Comparison of ENCODE assay signal across 21 cellular contexts in genomic region chr4:72352746-72353145, GRCh38.
DNase-seq lines count a peak whose midpoint lies in the region; ATAC-seq lines count a peak whose summit lies in the region.
"Had no signal": no experiment of that assay in that cellular context is flagged by ENCODE, and none has a peak within 500 bp of the region (broad histone marks: within the 10 kb centered on the region; RNA-seq: fewer than 3 reads in every experiment).

No MANE protein-coding gene starts in this region.

- H3K36me3 Mint-ChIP-seq in activated naive CD8-positive, alpha-beta T cell treated with anti-CD3 and anti-CD28 coated beads, Interleukin-2, amount 50 U/mL, for 24 hours (ENCODE audit: low read depth), result no peaks in the 10 kb centered on the region
- H3K36me3 Mint-ChIP-seq: activated naive CD8-positive, alpha-beta T cell treated with anti-CD3 and anti-CD28 coated beads, Interleukin-2, amount 10 ng/mL, durations not matched to agents 7 days and 5 days; stimulated activated effector memory CD8-positive, alpha-beta T cell treated with anti-CD3 and anti-CD28 coated beads, Interleukin-12 subunit alpha, Interleukin-12 subunit beta, amount 100 ng/mL, for 72 hours had no signal

- DNase-seq in ELR (ENCODE audit: low read depth), result peak; percentile 9
- DNase-seq in RPMI7951 (ENCODE audit: low read depth), result peak; percentile 33
- peak; percentile 83 for DNase-seq in fibroblast of gingiva (ENCODE audit: low read depth)
- DNase-seq in renal cortical epithelial cell (ENCODE audit: low read depth), result peak; percentile 45
- no peak for DNase-seq in substantia nigra (lab: John Stamatoyannopoulos, UW)
- DNase-seq in activated naive CD8-positive, alpha-beta T cell treated with anti-CD3 and anti-CD28 coated beads, Interleukin-2, amount 50 U/mL, for 24 hours, result no peak
- DNase-seq: activated B cell treated with CpG ODN at 0.5 μM for 24 hours; activated CD4-positive, alpha-beta T cell treated with anti-CD3 and anti-CD28 coated beads, Interleukin-2, amount 50 U/mL, for 4 hours; activated CD8-positive, alpha-beta memory T cell treated with anti-CD3 and anti-CD28 coated beads, Interleukin-2, amount 50 U/mL, for 48 hours; activated naive CD8-positive, alpha-beta T cell treated with anti-CD3 and anti-CD28 coated beads, Interleukin-2, amount 10 ng/mL, durations not matched to agents 7 days and 5 days; brain microvascular endothelial cell; NCI-H524; stimulated activated CD4-positive, alpha-beta T cell treated with anti-CD3 and anti-CD28 coated beads, Interleukin-2, amount 100 ng/mL, for 24 hours; T1000 had no signal

- no peak overlapping the region for H3K27ac ChIP-seq in substantia nigra (ENCODE audit: low read depth, low read length, poor library complexity, severe bottlenecking)
- H3K27ac ChIP-seq: brain microvascular endothelial cell, coronary artery, HL-60, skin epidermis, vagina had no signal

- ATAC-seq in HG02885 (IDR thresholded peaks at IDR 0.05; ENCODE audit: poor library complexity, unreplicated experiment), result no peak
- no peak for ATAC-seq in activated naive CD8-positive, alpha-beta T cell treated with anti-CD3 and anti-CD28 coated beads, Interleukin-2, amount 50 U/mL, for 24 hours
- ATAC-seq: HepG2; stimulated activated effector memory CD8-positive, alpha-beta T cell treated with anti-CD3 and anti-CD28 coated beads, Interleukin-12 subunit alpha, Interleukin-12 subunit beta, amount 100 ng/mL, for 72 hours had no signal

- no peak overlapping the region for H3K4me3 Mint-ChIP-seq in activated naive CD8-positive, alpha-beta T cell treated with anti-CD3 and anti-CD28 coated beads, Interleukin-2, amount 50 U/mL, for 24 hours
- H3K4me3 Mint-ChIP-seq: activated B cell treated with CpG ODN at 0.5 μM for 24 hours; activated naive CD8-positive, alpha-beta T cell treated with anti-CD3 and anti-CD28 coated beads, Interleukin-2, amount 10 ng/mL, durations not matched to agents 7 days and 5 days; stimulated activated effector memory CD8-positive, alpha-beta T cell treated with anti-CD3 and anti-CD28 coated beads, Interleukin-12 subunit alpha, Interleukin-12 subunit beta, amount 100 ng/mL, for 72 hours had no signal

- H3K9me3 Mint-ChIP-seq in activated naive CD8-positive, alpha-beta T cell treated with anti-CD3 and anti-CD28 coated beads, Interleukin-2, amount 50 U/mL, for 24 hours, result no peaks in the 10 kb centered on the region
- H3K9me3 Mint-ChIP-seq: activated B cell treated with CpG ODN at 0.5 μM for 24 hours; activated naive CD8-positive, alpha-beta T cell treated with anti-CD3 and anti-CD28 coated beads, Interleukin-2, amount 10 ng/mL, durations not matched to agents 7 days and 5 days had no signal

- H3K4me1 Mint-ChIP-seq in activated naive CD8-positive, alpha-beta T cell treated with anti-CD3 and anti-CD28 coated beads, Interleukin-2, amount 50 U/mL, for 24 hours, result no peaks in the 10 kb centered on the region
- H3K4me1 Mint-ChIP-seq: activated B cell treated with CpG ODN at 0.5 μM for 24 hours; activated naive CD8-positive, alpha-beta T cell treated with anti-CD3 and anti-CD28 coated beads, Interleukin-2, amount 10 ng/mL, durations not matched to agents 7 days and 5 days; stimulated activated effector memory CD8-positive, alpha-beta T cell treated with anti-CD3 and anti-CD28 coated beads, Interleukin-12 subunit alpha, Interleukin-12 subunit beta, amount 100 ng/mL, for 72 hours had no signal

- H3K27me3 Mint-ChIP-seq in activated naive CD8-positive, alpha-beta T cell treated with anti-CD3 and anti-CD28 coated beads, Interleukin-2, amount 50 U/mL, for 24 hours, result peaks cover 2% of the 10 kb centered on the region
- H3K27me3 Mint-ChIP-seq: activated B cell treated with CpG ODN at 0.5 μM for 24 hours; activated naive CD8-positive, alpha-beta T cell treated with anti-CD3 and anti-CD28 coated beads, Interleukin-2, amount 10 ng/mL, durations not matched to agents 7 days and 5 days had no signal

- H3K27ac Mint-ChIP-seq in activated naive CD8-positive, alpha-beta T cell treated with anti-CD3 and anti-CD28 coated beads, Interleukin-2, amount 50 U/mL, for 24 hours, result no peak overlapping the region
- H3K27ac Mint-ChIP-seq: activated B cell treated with CpG ODN at 0.5 μM for 24 hours; activated naive CD8-positive, alpha-beta T cell treated with anti-CD3 and anti-CD28 coated beads, Interleukin-2, amount 10 ng/mL, durations not matched to agents 7 days and 5 days; stimulated activated effector memory CD8-positive, alpha-beta T cell treated with anti-CD3 and anti-CD28 coated beads, Interleukin-12 subunit alpha, Interleukin-12 subunit beta, amount 100 ng/mL, for 72 hours had no signal

Comparison
In these comparisons a context has a peak if more than half of its experiments do, and no peak if none do; other contexts are left out.
1. DNase-seq: peak in ELR (single experiment), RPMI7951 (single experiment), fibroblast of gingiva (single experiment) and renal cortical epithelial cell (single experiment); none in substantia nigra (0 of 49) and activated naive CD8-positive, alpha-beta T cell treated with anti-CD3 and anti-CD28 coated beads, Interleukin-2, amount 50 U/mL, for 24 hours (single experiment).